7 cellular contexts compared by ENCODE assay signal in the genomic region with DNA sequence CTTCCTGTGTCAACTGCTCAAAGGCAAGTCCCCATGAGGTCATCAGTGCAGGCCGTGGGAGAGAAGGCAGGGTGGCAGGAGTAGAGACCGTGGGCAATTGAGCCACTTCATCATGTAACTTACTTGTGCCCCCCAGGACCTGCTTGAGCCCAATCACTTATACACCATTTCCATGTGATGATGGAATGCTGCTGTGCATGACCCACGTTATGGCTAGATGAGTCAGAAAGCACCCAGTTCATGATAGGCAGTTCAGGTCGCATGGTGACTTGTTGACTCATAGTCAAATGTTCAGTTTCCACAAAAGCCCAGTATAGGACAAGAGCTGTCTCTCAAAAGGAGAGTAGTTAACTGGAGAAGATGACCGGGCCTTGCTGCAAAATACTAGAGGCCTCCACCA.
DNase-seq lines count a peak whose midpoint lies in the region; ATAC-seq and TF ChIP-seq lines count a peak whose summit lies in the region.
"Not testable (repeated sequence)": the region's sequence is repeated elsewhere in the genome, so short reads cannot be mapped to it uniquely, and the experiment has no call there.

No MANE protein-coding gene starts in this region.

- H3K79me2 ChIP-seq in HCT116 (ENCODE audit: insufficient read depth, low read length): not testable (repeated sequence)

- BruUV-seq in HCT116 (replicated peaks; lab: Mats Ljungman, UMichigan): not testable (repeated sequence)

- POLR2A ChIA-PET in HCT116 (lab: Charles Lee): not testable (repeated sequence)

- H3K36me3 ChIP-seq in HCT116 (ENCODE audit: control insufficient read depth in 1 of 2, insufficient read depth in 2 of 2, low read length in 2 of 2); RWPE2 (ENCODE audit: low read depth): not testable (repeated sequence)

- peak overlapping the region; percentile 27 for H3K4me2 ChIP-seq in HCT116 (ENCODE audit: low read length)

- CTCF ChIA-PET in HCT116 (lab: Charles Lee): not testable (repeated sequence)

- peak; percentile 12 for DNase-seq in AG10803 (ENCODE audit: low read depth)
- DNase-seq in HCT116 (ENCODE audit: low read depth, low spot score): peak; percentile 6
- DNase-seq in M059J (ENCODE audit: low read depth): peak; percentile 61
- DNase-seq in RWPE2 (ENCODE audit: low spot score): not testable (repeated sequence)
- DNase-seq in activated CD4-positive, alpha-beta T cell treated with anti-CD3 and anti-CD28 coated beads for 48 hours: peak; percentile 12
- DNase-seq in epithelial cell of proximal tubule (ENCODE audit: low read depth): peak; percentile 46
- peak; percentile 62 for DNase-seq in retinal pigment epithelial cell (ENCODE audit: low read depth)

- not testable (repeated sequence) for H3K27me3 ChIP-seq in HCT116 (ENCODE audit: insufficient read depth, low read length); RWPE2 (ENCODE audit: insufficient read depth, poor library complexity, severe bottlenecking)

- intact Hi-C loops in HCT116 (cut with micrococcal nuclease): not testable (repeated sequence)

- not testable (repeated sequence) for H2AFZ ChIP-seq in HCT116 (ENCODE audit: low read depth, low read length, poor library complexity, severe bottlenecking)

- H3K9me2 ChIP-seq in HCT116 (ENCODE audit: insufficient read depth): not testable (repeated sequence)

- ATAC-seq in HCT116; RWPE2 (ENCODE audit: low read depth): not testable (repeated sequence)

- not testable (repeated sequence) for TF ChIP-seq CTCF in AG10803 (conservative IDR thresholded peaks at IDR 0.05; ENCODE audit: low read length); HCT116 (IDR thresholded peaks at IDR 0.05 in 2 of 3, conservative IDR thresholded peaks at IDR 0.05 in 1 of 3; ENCODE audit: borderline replicate concordance in 1 of 3, insufficient read depth in 1 of 3, low read depth in 2 of 3, low read length in 2 of 3); RWPE2 (IDR thresholded peaks at IDR 0.05; ENCODE audit: poor library complexity, severe bottlenecking); epithelial cell of proximal tubule (conservative IDR thresholded peaks at IDR 0.05; ENCODE audit: low read depth, low read length); retinal pigment epithelial cell (conservative IDR thresholded peaks at IDR 0.05; ENCODE audit: low read depth, low read length)

- not testable (repeated sequence) for TF ChIP-seq POLR2A in HCT116 (IDR thresholded peaks at IDR 0.05; ENCODE audit: borderline replicate concordance, extremely low read depth, insufficient read depth, insufficient read length)

- H3K9ac ChIP-seq in HCT116 (ENCODE audit: low read length): not testable (repeated sequence)

- H4K20me1 ChIP-seq in HCT116 (ENCODE audit: insufficient read depth): not testable (repeated sequence)

- H3K9me3 ChIP-seq in HCT116 (ENCODE audit: control insufficient read depth in 1 of 2, insufficient read depth in 1 of 2, low read depth in 1 of 2, low read length in 2 of 2); RWPE2 (ENCODE audit: severe bottlenecking): not testable (repeated sequence)

- H3K4me1 ChIP-seq in HCT116 (ENCODE audit: control insufficient read depth in 1 of 2, insufficient read depth in 2 of 2, low read length in 2 of 2): peaks cover 0 to 11% of the 10 kb centered on the region in 2 experiments; a peak in 2 of 4 replicates
- H3K4me1 ChIP-seq in RWPE2 (ENCODE audit: insufficient read depth, poor library complexity, severe bottlenecking): peaks cover 13% of the 10 kb centered on the region

- not testable (repeated sequence) for H3K27ac ChIP-seq in HCT116 (ENCODE audit: low read depth, low read length)
- H3K27ac ChIP-seq in RWPE2 (ENCODE audit: poor library complexity, severe bottlenecking): peak overlapping the region; percentile 72

- not testable (repeated sequence) for H3K4me3 ChIP-seq in AG10803 (ENCODE audit: low read length); HCT116 (replicated peaks in 1 of 2; ENCODE audit: low read depth in 1 of 2, low read length in 2 of 2); RWPE2 (ENCODE audit: severe bottlenecking); epithelial cell of proximal tubule (ENCODE audit: low read depth, low read length); retinal pigment epithelial cell (ENCODE audit: low read length)

- RAD21 ChIA-PET in HCT116 (lab: Charles Lee; ENCODE audit: low non-redundant PET in 1 of 2, low total read pairs in 2 of 2, uncharacterized antibody in 2 of 2, unreplicated experiment in 2 of 2): not testable (repeated sequence)

- not testable (repeated sequence) for TF ChIP-seq RAD21 in HCT116 (IDR thresholded peaks at IDR 0.05; ENCODE audit: low read depth)
